Comparison of ENCODE assay signal across 1 cellular context in the genomic region with DNA sequence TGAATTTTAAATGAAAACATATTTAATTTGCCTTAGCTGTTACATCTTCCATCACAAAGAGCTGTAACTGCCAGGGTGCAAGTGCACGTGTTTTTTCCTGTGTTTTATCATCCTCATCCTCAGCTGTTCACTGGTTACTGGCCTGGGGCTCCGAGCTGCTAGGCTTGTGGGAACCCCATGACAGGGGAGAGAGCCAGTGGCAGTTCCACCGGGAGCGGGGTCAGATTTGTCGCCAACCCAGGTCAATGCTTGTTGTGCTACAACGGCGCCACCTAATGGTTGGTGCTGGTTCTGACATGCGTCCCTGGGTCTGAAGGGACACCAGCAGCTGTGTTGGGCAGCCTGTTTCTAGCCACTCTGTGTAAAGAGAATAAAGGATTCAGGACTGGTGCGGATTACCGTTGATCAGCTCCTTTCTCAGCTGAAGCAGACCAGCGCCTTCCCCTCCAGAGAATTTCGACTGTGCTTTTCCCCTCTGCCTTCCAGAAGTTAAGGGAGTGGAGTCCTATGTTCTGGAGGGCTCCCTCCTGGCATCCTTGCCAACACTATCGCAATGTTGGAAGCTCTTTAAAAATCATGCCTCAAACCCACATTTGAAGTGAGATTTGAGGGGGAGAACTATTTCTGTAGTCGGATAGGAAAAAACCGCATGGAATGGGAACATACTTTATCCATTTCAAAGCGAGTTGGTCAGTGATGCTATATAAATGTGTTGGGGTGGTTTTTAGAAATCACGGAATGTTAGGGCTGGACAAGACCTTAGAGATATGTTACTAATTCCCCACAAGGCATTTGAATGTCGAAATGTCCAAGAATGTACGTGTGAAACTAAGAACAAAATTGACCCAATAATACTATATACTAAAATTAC.
TF ChIP-seq lines count a peak whose summit lies in the region.

No MANE protein-coding gene starts in this region.

TF ChIP-seq in HepG2, 621 proteins besides CTCF, POLR2A, EP300 and RAD21 (continued from another document and continues in another):
- TF ChIP-seq HIVEP1 (CRISPR knock-in tag; IDR thresholded peaks at IDR 0.05) (no peak), NFRKB (IDR thresholded peaks at IDR 0.05) (no peak), ZNF12 (CRISPR knock-in tag; IDR thresholded peaks at IDR 0.05) (0 out of 2 replicates have a peak, but pooled peaks have one; percentile 15), NFYC (CRISPR knock-in tag; IDR thresholded peaks at IDR 0.05) (0 out of 2 replicates have a peak, but pooled peaks have one; percentile 11), ZNF501 (CRISPR knock-in tag; IDR thresholded peaks at IDR 0.05) (peak; percentile 75), ZNF512B (CRISPR knock-in tag; IDR thresholded peaks at IDR 0.05; ENCODE audit: borderline replicate concordance) (peak; percentile 97; the same call in 1 of the 2 replicates), ZNF230 (CRISPR knock-in tag; IDR thresholded peaks at IDR 0.05) (no peak), ZFP1 (CRISPR knock-in tag; IDR thresholded peaks at IDR 0.05) (no peak), ZNF343 (CRISPR knock-in tag; IDR thresholded peaks at IDR 0.05) (no peak), ZNF549 (CRISPR knock-in tag; IDR thresholded peaks at IDR 0.05) (no peak), ZNF124 (CRISPR knock-in tag; IDR thresholded peaks at IDR 0.05) (0 out of 2 replicates have a peak, but pooled peaks have one; percentile 73), AGO2 (optimal IDR thresholded peaks at IDR 0.05; ENCODE audit: low read depth, low read length) (no peak), ZNF598 (CRISPR knock-in tag; IDR thresholded peaks at IDR 0.05; ENCODE audit: borderline replicate concordance) (peak; percentile 23; the same call in 1 of the 2 replicates), TEAD3 (CRISPR knock-in tag; optimal IDR thresholded peaks at IDR 0.05; ENCODE audit: borderline replicate concordance) (peak; percentile 81), ESRRA (CRISPR knock-in tag; IDR thresholded peaks at IDR 0.05; ENCODE audit: low read depth) (no peak), MEIS1 (CRISPR knock-in tag; IDR thresholded peaks at IDR 0.05; ENCODE audit: borderline replicate concordance) (peak; percentile 58; the same call in 1 of the 2 replicates), ERF (CRISPR knock-in tag; IDR thresholded peaks at IDR 0.05) (peak; percentile 65; the same call in 1 of the 2 replicates), DMAP1 (CRISPR knock-in tag; IDR thresholded peaks at IDR 0.05) (no peak), CBX5 (CRISPR knock-in tag; IDR thresholded peaks at IDR 0.05; ENCODE audit: borderline replicate concordance) (peak; percentile 87), KDM4B (CRISPR knock-in tag; IDR thresholded peaks at IDR 0.05) (0 out of 2 replicates have a peak, but pooled peaks have one; percentile 63), TSC22D2 (CRISPR knock-in tag; IDR thresholded peaks at IDR 0.05; ENCODE audit: borderline replicate concordance) (peak; percentile 90; the same call in 1 of the 2 replicates), KMT2B (CRISPR knock-in tag; IDR thresholded peaks at IDR 0.05) (peak; percentile 58; the same call in 1 of the 2 replicates), SAP130 (CRISPR knock-in tag; IDR thresholded peaks at IDR 0.05; ENCODE audit: low read depth) (peak; percentile 36; the same call in 1 of the 2 replicates), FOXP4 (CRISPR knock-in tag; IDR thresholded peaks at IDR 0.05) (0 out of 2 replicates have a peak, but pooled peaks have one; percentile 15), MBD4 (IDR thresholded peaks at IDR 0.05; ENCODE audit: borderline replicate concordance, low read length) (no peak), NONO (IDR thresholded peaks at IDR 0.05) (no peak), NONO (CRISPR knock-in tag; conservative IDR thresholded peaks at IDR 0.05) (peak; percentile 69), SRY (CRISPR knock-in tag; IDR thresholded peaks at IDR 0.05) (no peak), ZNF431 (CRISPR knock-in tag; IDR thresholded peaks at IDR 0.05; ENCODE audit: borderline replicate concordance, low read depth) (no peak), MED1 (CRISPR knock-in tag; IDR thresholded peaks at IDR 0.05) (0 out of 2 replicates have a peak, but pooled peaks have one; percentile 15), HOXA9 (CRISPR knock-in tag; IDR thresholded peaks at IDR 0.05; ENCODE audit: borderline replicate concordance) (no peak), NFKB2 (CRISPR knock-in tag; IDR thresholded peaks at IDR 0.05; ENCODE audit: borderline replicate concordance) (peak; percentile 52; the same call in 1 of the 2 replicates), RARA (CRISPR knock-in tag; IDR thresholded peaks at IDR 0.05) (no peak), ZNF326 (CRISPR knock-in tag; IDR thresholded peaks at IDR 0.05; ENCODE audit: borderline replicate concordance) (no peak), HCFC1 (IDR thresholded peaks at IDR 0.05; ENCODE audit: low read depth, low read length) (peak; percentile 24; the same call in 1 of the 2 replicates), NFKBIZ (CRISPR knock-in tag; IDR thresholded peaks at IDR 0.05) (0 out of 2 replicates have a peak, but pooled peaks have one; percentile 24), XRCC5 (optimal IDR thresholded peaks at IDR 0.05; ENCODE audit: low read length) (peak; percentile 79)
- TF ChIP-seq, protein P1, sequence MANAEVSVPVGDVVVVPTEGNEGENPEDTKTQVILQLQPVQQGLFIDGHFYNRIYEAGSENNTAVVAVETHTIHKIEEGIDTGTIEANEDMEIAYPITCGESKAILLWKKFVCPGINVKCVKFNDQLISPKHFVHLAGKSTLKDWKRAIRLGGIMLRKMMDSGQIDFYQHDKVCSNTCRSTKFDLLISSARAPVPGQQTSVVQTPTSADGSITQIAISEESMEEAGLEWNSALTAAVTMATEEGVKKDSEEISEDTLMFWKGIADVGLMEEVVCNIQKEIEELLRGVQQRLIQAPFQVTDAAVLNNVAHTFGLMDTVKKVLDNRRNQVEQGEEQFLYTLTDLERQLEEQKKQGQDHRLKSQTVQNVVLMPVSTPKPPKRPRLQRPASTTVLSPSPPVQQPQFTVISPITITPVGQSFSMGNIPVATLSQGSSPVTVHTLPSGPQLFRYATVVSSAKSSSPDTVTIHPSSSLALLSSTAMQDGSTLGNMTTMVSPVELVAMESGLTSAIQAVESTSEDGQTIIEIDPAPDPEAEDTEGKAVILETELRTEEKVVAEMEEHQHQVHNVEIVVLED (CRISPR knock-in tag; IDR thresholded peaks at IDR 0.05; ENCODE audit: borderline replicate concordance) = 0 out of 2 replicates have a peak, but pooled peaks have one; percentile 14
- TF ChIP-seq, protein P2, sequence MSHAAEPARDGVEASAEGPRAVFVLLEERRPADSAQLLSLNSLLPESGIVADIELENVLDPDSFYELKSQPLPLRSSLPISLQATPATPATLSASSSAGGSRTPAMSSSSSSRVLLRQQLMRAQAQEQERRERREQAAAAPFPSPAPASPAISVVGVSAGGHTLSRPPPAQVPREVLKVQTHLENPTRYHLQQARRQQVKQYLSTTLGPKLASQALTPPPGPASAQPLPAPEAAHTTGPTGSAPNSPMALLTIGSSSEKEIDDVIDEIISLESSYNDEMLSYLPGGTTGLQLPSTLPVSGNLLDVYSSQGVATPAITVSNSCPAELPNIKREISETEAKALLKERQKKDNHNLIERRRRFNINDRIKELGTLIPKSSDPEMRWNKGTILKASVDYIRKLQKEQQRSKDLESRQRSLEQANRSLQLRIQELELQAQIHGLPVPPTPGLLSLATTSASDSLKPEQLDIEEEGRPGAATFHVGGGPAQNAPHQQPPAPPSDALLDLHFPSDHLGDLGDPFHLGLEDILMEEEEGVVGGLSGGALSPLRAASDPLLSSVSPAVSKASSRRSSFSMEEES (CRISPR knock-in tag; IDR thresholded peaks at IDR 0.05) = peak; percentile 59; the same call in 1 of the 2 replicates
- TF ChIP-seq, protein P3, sequence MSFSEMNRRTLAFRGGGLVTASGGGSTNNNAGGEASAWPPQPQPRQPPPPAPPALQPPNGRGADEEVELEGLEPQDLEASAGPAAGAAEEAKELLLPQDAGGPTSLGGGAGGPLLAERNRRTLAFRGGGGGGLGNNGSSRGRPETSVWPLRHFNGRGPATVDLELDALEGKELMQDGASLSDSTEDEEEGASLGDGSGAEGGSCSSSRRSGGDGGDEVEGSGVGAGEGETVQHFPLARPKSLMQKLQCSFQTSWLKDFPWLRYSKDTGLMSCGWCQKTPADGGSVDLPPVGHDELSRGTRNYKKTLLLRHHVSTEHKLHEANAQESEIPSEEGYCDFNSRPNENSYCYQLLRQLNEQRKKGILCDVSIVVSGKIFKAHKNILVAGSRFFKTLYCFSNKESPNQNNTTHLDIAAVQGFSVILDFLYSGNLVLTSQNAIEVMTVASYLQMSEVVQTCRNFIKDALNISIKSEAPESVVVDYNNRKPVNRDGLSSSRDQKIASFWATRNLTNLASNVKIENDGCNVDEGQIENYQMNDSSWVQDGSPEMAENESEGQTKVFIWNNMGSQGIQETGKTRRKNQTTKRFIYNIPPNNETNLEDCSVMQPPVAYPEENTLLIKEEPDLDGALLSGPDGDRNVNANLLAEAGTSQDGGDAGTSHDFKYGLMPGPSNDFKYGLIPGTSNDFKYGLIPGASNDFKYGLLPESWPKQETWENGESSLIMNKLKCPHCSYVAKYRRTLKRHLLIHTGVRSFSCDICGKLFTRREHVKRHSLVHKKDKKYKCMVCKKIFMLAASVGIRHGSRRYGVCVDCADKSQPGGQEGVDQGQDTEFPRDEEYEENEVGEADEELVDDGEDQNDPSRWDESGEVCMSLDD (CRISPR knock-in tag; IDR thresholded peaks at IDR 0.05; ENCODE audit: borderline replicate concordance) = peak; percentile 66; the same call in 1 of the 2 replicates
- TF ChIP-seq, protein P4, sequence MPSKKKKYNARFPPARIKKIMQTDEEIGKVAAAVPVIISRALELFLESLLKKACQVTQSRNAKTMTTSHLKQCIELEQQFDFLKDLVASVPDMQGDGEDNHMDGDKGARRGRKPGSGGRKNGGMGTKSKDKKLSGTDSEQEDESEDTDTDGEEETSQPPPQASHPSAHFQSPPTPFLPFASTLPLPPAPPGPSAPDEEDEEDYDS (CRISPR knock-in tag; IDR thresholded peaks at IDR 0.05) = peak; percentile 24; the same call in 1 of the 2 replicates
- TF ChIP-seq, protein P5, sequence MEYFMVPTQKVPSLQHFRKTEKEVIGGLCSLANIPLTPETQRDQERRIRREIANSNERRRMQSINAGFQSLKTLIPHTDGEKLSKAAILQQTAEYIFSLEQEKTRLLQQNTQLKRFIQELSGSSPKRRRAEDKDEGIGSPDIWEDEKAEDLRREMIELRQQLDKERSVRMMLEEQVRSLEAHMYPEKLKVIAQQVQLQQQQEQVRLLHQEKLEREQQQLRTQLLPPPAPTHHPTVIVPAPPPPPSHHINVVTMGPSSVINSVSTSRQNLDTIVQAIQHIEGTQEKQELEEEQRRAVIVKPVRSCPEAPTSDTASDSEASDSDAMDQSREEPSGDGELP (IDR thresholded peaks at IDR 0.05; ENCODE audit: borderline replicate concordance, low read depth) = peak; percentile 65; the same call in 1 of the 2 replicates
- TF ChIP-seq, protein P6, sequence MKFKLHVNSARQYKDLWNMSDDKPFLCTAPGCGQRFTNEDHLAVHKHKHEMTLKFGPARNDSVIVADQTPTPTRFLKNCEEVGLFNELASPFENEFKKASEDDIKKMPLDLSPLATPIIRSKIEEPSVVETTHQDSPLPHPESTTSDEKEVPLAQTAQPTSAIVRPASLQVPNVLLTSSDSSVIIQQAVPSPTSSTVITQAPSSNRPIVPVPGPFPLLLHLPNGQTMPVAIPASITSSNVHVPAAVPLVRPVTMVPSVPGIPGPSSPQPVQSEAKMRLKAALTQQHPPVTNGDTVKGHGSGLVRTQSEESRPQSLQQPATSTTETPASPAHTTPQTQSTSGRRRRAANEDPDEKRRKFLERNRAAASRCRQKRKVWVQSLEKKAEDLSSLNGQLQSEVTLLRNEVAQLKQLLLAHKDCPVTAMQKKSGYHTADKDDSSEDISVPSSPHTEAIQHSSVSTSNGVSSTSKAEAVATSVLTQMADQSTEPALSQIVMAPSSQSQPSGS (CRISPR knock-in tag; IDR thresholded peaks at IDR 0.05) = peak; percentile 61; the same call in 1 of the 2 replicates
- TF ChIP-seq, protein P7, sequence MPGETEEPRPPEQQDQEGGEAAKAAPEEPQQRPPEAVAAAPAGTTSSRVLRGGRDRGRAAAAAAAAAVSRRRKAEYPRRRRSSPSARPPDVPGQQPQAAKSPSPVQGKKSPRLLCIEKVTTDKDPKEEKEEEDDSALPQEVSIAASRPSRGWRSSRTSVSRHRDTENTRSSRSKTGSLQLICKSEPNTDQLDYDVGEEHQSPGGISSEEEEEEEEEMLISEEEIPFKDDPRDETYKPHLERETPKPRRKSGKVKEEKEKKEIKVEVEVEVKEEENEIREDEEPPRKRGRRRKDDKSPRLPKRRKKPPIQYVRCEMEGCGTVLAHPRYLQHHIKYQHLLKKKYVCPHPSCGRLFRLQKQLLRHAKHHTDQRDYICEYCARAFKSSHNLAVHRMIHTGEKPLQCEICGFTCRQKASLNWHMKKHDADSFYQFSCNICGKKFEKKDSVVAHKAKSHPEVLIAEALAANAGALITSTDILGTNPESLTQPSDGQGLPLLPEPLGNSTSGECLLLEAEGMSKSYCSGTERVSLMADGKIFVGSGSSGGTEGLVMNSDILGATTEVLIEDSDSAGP (CRISPR knock-in tag; IDR thresholded peaks at IDR 0.05; ENCODE audit: borderline replicate concordance) = peak; percentile 67; the same call in 1 of the 2 replicates
